1 cellular context compared by ENCODE assay signal in the genomic region with DNA sequence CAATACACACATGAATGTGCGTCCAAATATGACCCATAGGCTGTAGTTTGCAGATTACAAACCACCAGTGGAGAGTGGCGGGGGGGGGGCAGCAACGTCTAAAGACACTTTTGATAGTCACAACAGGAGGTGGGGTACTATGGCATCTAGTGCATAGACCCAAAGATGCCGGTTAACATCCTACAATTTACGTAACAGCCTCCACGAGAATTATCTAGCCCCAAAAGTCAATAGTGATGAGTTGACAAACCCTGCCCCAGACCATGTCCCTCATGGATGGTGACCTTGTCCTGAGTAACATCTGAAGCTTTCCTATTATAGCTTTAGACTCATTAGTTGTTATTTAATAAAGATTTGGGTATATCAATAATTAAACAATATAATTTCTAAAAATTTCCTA.
TF ChIP-seq lines count a peak whose summit lies in the region.

No MANE protein-coding gene starts in this region.

TF ChIP-seq in HepG2, 621 proteins besides CTCF, POLR2A, EP300 and RAD21 (continued from another document and continues in another):
- TF ChIP-seq ZNF276 (CRISPR knock-in tag; IDR thresholded peaks at IDR 0.05; ENCODE audit: low read depth): no peak
- no peak for TF ChIP-seq GTF2F1 (IDR thresholded peaks at IDR 0.05; ENCODE audit: low read length)
- TF ChIP-seq SALL1 (CRISPR knock-in tag; IDR thresholded peaks at IDR 0.05): no peak; the same call in 1 of the 2 replicates
- no peak for TF ChIP-seq ZMYM2 (CRISPR knock-in tag; IDR thresholded peaks at IDR 0.05)
- no peak for TF ChIP-seq HNRNPUL1 (IDR thresholded peaks at IDR 0.05; ENCODE audit: low read depth, low read length)
- no peak for TF ChIP-seq ARID3A (IDR thresholded peaks at IDR 0.05; ENCODE audit: low read depth, low read length)
- no peak for TF ChIP-seq ZNF749 (CRISPR knock-in tag; IDR thresholded peaks at IDR 0.05; ENCODE audit: borderline replicate concordance)
- no peak for TF ChIP-seq ZNF704 (CRISPR knock-in tag; IDR thresholded peaks at IDR 0.05; ENCODE audit: borderline replicate concordance)
- TF ChIP-seq FOXA1 (IDR thresholded peaks at IDR 0.05): no peak
- peak; percentile 54 for TF ChIP-seq FOXA1 (CRISPR knock-in tag; IDR thresholded peaks at IDR 0.05)
- TF ChIP-seq, protein P1, sequence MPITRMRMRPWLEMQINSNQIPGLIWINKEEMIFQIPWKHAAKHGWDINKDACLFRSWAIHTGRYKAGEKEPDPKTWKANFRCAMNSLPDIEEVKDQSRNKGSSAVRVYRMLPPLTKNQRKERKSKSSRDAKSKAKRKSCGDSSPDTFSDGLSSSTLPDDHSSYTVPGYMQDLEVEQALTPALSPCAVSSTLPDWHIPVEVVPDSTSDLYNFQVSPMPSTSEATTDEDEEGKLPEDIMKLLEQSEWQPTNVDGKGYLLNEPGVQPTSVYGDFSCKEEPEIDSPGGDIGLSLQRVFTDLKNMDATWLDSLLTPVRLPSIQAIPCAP (CRISPR knock-in tag; IDR thresholded peaks at IDR 0.05; ENCODE audit: low read depth): no peak
- TF ChIP-seq MED1 (CRISPR knock-in tag; IDR thresholded peaks at IDR 0.05): 0 out of 2 replicates have a peak, but pooled peaks have one; percentile 34
- TF ChIP-seq, protein P2, sequence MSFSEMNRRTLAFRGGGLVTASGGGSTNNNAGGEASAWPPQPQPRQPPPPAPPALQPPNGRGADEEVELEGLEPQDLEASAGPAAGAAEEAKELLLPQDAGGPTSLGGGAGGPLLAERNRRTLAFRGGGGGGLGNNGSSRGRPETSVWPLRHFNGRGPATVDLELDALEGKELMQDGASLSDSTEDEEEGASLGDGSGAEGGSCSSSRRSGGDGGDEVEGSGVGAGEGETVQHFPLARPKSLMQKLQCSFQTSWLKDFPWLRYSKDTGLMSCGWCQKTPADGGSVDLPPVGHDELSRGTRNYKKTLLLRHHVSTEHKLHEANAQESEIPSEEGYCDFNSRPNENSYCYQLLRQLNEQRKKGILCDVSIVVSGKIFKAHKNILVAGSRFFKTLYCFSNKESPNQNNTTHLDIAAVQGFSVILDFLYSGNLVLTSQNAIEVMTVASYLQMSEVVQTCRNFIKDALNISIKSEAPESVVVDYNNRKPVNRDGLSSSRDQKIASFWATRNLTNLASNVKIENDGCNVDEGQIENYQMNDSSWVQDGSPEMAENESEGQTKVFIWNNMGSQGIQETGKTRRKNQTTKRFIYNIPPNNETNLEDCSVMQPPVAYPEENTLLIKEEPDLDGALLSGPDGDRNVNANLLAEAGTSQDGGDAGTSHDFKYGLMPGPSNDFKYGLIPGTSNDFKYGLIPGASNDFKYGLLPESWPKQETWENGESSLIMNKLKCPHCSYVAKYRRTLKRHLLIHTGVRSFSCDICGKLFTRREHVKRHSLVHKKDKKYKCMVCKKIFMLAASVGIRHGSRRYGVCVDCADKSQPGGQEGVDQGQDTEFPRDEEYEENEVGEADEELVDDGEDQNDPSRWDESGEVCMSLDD (CRISPR knock-in tag; IDR thresholded peaks at IDR 0.05; ENCODE audit: borderline replicate concordance): no peak
- TF ChIP-seq REL (CRISPR knock-in tag; conservative IDR thresholded peaks at IDR 0.05): no peak
- no peak for TF ChIP-seq MTF2 (CRISPR knock-in tag; IDR thresholded peaks at IDR 0.05; ENCODE audit: borderline replicate concordance)
- TF ChIP-seq, protein P3, sequence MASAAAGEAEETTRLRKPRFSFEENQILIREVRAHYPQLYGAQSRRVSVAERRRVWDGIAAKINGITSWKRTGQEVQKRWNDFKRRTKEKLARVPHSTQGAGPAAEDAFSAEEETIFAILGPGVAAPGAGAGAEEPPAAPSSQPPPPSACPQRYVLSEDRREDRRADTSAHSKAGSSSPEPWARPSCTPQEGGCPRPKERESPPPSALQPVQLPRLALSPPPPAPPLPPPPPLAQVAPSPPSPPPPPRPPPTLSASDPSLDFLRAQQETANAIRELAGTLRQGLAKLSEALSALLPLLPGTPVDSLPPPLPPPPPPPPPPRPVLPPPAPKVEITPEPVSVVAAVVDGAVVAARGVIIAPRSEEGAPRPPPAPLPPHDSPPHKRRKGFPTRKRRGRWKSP (CRISPR knock-in tag; IDR thresholded peaks at IDR 0.05): no peak
- TF ChIP-seq MYNN (CRISPR knock-in tag; IDR thresholded peaks at IDR 0.05; ENCODE audit: low read depth): no peak
- peak; percentile 60 to 67 for TF ChIP-seq MAFK (conservative IDR thresholded peaks at IDR 0.05 in 1 of 2, IDR thresholded peaks at IDR 0.05 in 1 of 2; ENCODE audit: low read length in 2 of 2)
- TF ChIP-seq, protein P4, sequence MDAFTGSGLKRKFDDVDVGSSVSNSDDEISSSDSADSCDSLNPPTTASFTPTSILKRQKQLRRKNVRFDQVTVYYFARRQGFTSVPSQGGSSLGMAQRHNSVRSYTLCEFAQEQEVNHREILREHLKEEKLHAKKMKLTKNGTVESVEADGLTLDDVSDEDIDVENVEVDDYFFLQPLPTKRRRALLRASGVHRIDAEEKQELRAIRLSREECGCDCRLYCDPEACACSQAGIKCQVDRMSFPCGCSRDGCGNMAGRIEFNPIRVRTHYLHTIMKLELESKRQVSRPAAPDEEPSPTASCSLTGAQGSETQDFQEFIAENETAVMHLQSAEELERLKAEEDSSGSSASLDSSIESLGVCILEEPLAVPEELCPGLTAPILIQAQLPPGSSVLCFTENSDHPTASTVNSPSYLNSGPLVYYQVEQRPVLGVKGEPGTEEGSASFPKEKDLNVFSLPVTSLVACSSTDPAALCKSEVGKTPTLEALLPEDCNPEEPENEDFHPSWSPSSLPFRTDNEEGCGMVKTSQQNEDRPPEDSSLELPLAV (CRISPR knock-in tag; conservative IDR thresholded peaks at IDR 0.05; ENCODE audit: low read depth): no peak
- TF ChIP-seq SPEN (CRISPR knock-in tag; IDR thresholded peaks at IDR 0.05; ENCODE audit: low read depth): no peak
- no peak for TF ChIP-seq SNAPC4 (CRISPR knock-in tag; IDR thresholded peaks at IDR 0.05)
- TF ChIP-seq ZGPAT (CRISPR knock-in tag; IDR thresholded peaks at IDR 0.05): no peak
- TF ChIP-seq, protein P5, sequence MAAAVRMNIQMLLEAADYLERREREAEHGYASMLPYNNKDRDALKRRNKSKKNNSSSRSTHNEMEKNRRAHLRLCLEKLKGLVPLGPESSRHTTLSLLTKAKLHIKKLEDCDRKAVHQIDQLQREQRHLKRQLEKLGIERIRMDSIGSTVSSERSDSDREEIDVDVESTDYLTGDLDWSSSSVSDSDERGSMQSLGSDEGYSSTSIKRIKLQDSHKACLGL (CRISPR knock-in tag; IDR thresholded peaks at IDR 0.05): no peak
- no peak for TF ChIP-seq SRF (IDR thresholded peaks at IDR 0.05; ENCODE audit: low read depth, low read length)
- TF ChIP-seq ZMYM3 (CRISPR knock-in tag; IDR thresholded peaks at IDR 0.05): no peak
- no peak for TF ChIP-seq GFI1 (CRISPR knock-in tag; IDR thresholded peaks at IDR 0.05; ENCODE audit: borderline replicate concordance)
- no peak for TF ChIP-seq ZFP82 (CRISPR knock-in tag; IDR thresholded peaks at IDR 0.05; ENCODE audit: borderline replicate concordance)
- TF ChIP-seq, protein P6, sequence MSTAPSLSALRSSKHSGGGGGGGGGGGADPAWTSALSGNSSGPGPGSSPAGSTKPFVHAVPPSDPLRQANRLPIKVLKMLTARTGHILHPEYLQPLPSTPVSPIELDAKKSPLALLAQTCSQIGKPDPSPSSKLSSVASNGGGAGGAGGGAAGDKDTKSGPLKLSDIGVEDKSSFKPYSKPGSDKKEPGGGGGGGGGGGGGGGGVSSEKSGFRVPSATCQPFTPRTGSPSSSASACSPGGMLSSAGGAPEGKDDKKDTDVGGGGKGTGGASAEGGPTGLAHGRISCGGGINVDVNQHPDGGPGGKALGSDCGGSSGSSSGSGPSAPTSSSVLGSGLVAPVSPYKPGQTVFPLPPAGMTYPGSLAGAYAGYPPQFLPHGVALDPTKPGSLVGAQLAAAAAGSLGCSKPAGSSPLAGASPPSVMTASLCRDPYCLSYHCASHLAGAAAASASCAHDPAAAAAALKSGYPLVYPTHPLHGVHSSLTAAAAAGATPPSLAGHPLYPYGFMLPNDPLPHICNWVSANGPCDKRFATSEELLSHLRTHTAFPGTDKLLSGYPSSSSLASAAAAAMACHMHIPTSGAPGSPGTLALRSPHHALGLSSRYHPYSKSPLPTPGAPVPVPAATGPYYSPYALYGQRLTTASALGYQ (CRISPR knock-in tag; IDR thresholded peaks at IDR 0.05): no peak
- TF ChIP-seq ZNF792 (CRISPR knock-in tag; IDR thresholded peaks at IDR 0.05): no peak
- TF ChIP-seq, protein P7, sequence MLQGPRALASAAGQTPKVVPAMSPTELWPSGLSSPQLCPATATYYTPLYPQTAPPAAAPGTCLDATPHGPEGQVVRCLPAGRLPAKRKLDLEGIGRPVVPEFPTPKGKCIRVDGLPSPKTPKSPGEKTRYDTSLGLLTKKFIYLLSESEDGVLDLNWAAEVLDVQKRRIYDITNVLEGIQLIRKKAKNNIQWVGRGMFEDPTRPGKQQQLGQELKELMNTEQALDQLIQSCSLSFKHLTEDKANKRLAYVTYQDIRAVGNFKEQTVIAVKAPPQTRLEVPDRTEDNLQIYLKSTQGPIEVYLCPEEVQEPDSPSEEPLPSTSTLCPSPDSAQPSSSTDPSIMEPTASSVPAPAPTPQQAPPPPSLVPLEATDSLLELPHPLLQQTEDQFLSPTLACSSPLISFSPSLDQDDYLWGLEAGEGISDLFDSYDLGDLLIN (CRISPR knock-in tag; IDR thresholded peaks at IDR 0.05; ENCODE audit: borderline replicate concordance): no peak
